Comparison of ENCODE assay signal across 1 cellular context in genomic region chr3:124860599-124860998, GRCh38.
TF ChIP-seq lines count a peak whose summit lies in the region.

No MANE protein-coding gene starts in this region.

TF ChIP-seq in SK-N-SH, 30 proteins besides CTCF, POLR2A, EP300 and RAD21:
- TF ChIP-seq MEF2A (IDR thresholded peaks at IDR 0.05; ENCODE audit: borderline replicate concordance, low read depth): peak; percentile 63; the same call in 1 of the 2 replicates
- TF ChIP-seq CHD2 (IDR thresholded peaks at IDR 0.05; ENCODE audit: low read length, partially characterized antibody): no peak
- TF ChIP-seq ELF1 (IDR thresholded peaks at IDR 0.05): peak; percentile 35; the same call in 1 of the 2 replicates
- TF ChIP-seq ZBTB33 (IDR thresholded peaks at IDR 0.05; ENCODE audit: borderline replicate concordance, low read depth): peak; percentile 69; the same call in 1 of the 2 replicates
- peak; percentile 98 for TF ChIP-seq TEAD4 (IDR thresholded peaks at IDR 0.05; ENCODE audit: borderline replicate concordance, insufficient read depth)
- TF ChIP-seq SMC3 (IDR thresholded peaks at IDR 0.05; ENCODE audit: low read depth, low read length): no peak
- peak; percentile 35; the same call in 1 of the 2 replicates for TF ChIP-seq YY1 (IDR thresholded peaks at IDR 0.05; ENCODE audit: low read depth)
- no peak for TF ChIP-seq RFX5 (IDR thresholded peaks at IDR 0.05; ENCODE audit: low read length)
- TF ChIP-seq SIN3A (IDR thresholded peaks at IDR 0.05; ENCODE audit: borderline replicate concordance, low read depth, low read length): peak; percentile 84; the same call in 1 of the 2 replicates
- no peak for TF ChIP-seq NRF1 (IDR thresholded peaks at IDR 0.05; ENCODE audit: low read depth, low read length)
- TF ChIP-seq JUND (IDR thresholded peaks at IDR 0.05): peak; percentile 94
- peak; percentile 53; the same call in 1 of the 2 replicates for TF ChIP-seq REST (IDR thresholded peaks at IDR 0.05; ENCODE audit: low read depth, low read length)
- TF ChIP-seq TCF12 (IDR thresholded peaks at IDR 0.05): peak; percentile 99
- TF ChIP-seq TAF1 (IDR thresholded peaks at IDR 0.05; ENCODE audit: borderline replicate concordance, low read depth, low read length): no peak
- peak; percentile 87; the same call in 1 of the 2 replicates for TF ChIP-seq MAX (IDR thresholded peaks at IDR 0.05; ENCODE audit: low read depth)
- peak; percentile 87; the same call in 1 of the 2 replicates for TF ChIP-seq FOXM1 (IDR thresholded peaks at IDR 0.05; ENCODE audit: low read depth)
- no peak for TF ChIP-seq GATA2 (CRISPR knock-in tag; IDR thresholded peaks at IDR 0.05)
- TF ChIP-seq FOSL2 (IDR thresholded peaks at IDR 0.05; ENCODE audit: borderline replicate concordance, low read depth): peak; percentile 93
- TF ChIP-seq PBX3 (IDR thresholded peaks at IDR 0.05): peak; percentile 96
- no peak for TF ChIP-seq EZH2phosphoT487 (IDR thresholded peaks at IDR 0.05; ENCODE audit: borderline replicate concordance, low read depth)
- TF ChIP-seq RXRA (IDR thresholded peaks at IDR 0.05; ENCODE audit: borderline replicate concordance, low read depth): peak; percentile 95
- TF ChIP-seq FOXJ3 (CRISPR knock-in tag; IDR thresholded peaks at IDR 0.05): no peak
- no peak for TF ChIP-seq USF2 (IDR thresholded peaks at IDR 0.05; ENCODE audit: borderline replicate concordance, low read depth, low read length)
- peak; percentile 99 for TF ChIP-seq NFIC (IDR thresholded peaks at IDR 0.05; ENCODE audit: borderline replicate concordance)
- no peak for TF ChIP-seq GABPA (IDR thresholded peaks at IDR 0.05; ENCODE audit: low read depth)
- TF ChIP-seq RCOR1 (IDR thresholded peaks at IDR 0.05; ENCODE audit: low read length): no peak
- no peak for TF ChIP-seq USF1 (IDR thresholded peaks at IDR 0.05; ENCODE audit: borderline replicate concordance, low read depth)
- TF ChIP-seq IRF3 (IDR thresholded peaks at IDR 0.05; ENCODE audit: low read depth, low read length): no peak
- TF ChIP-seq MXI1 (IDR thresholded peaks at IDR 0.05; ENCODE audit: low read depth, low read length): no peak
- peak; percentile 81; the same call in 1 of the 2 replicates for TF ChIP-seq POLR2AphosphoS5 (IDR thresholded peaks at IDR 0.05; ENCODE audit: low read depth, low read length)
TF ChIP-seq in SK-N-SH: peak in this region for 16.
